Comparison of ENCODE assay signal across 1 cellular context in the genomic region with DNA sequence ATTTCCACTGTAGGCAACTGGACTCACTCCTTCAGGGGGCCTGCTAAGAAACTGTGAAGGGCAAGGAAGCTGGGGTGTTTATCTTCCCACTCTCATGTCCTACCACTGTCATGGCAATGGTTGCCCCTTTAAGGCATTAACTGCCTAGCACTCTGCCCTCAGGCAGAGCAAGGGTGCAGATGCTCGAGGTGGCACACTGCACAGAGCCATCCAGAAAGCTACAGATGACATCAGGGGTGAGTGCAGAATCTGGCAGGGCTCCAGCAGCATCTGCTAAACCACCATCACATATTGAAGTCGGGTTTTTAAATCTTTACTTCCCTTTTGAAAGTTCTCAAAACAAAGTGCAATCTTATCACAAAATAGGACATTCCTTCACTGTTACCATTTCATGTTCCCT.
TF ChIP-seq lines count a peak whose summit lies in the region.

No MANE protein-coding gene starts in this region.

TF ChIP-seq in IMR-90, 13 proteins besides CTCF, POLR2A, EP300 and RAD21 (continued from another document):
- no peak for TF ChIP-seq CEBPB (IDR thresholded peaks at IDR 0.05; ENCODE audit: low read depth, low read length)
- TF ChIP-seq MAZ (IDR thresholded peaks at IDR 0.05; ENCODE audit: borderline replicate concordance, low read depth, low read length), result no peak
- no peak for TF ChIP-seq FOS (IDR thresholded peaks at IDR 0.05; ENCODE audit: low read depth, low read length)
- TF ChIP-seq, protein P1, sequence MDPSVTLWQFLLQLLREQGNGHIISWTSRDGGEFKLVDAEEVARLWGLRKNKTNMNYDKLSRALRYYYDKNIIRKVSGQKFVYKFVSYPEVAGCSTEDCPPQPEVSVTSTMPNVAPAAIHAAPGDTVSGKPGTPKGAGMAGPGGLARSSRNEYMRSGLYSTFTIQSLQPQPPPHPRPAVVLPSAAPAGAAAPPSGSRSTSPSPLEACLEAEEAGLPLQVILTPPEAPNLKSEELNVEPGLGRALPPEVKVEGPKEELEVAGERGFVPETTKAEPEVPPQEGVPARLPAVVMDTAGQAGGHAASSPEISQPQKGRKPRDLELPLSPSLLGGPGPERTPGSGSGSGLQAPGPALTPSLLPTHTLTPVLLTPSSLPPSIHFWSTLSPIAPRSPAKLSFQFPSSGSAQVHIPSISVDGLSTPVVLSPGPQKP (IDR thresholded peaks at IDR 0.05; ENCODE audit: borderline replicate concordance, low read depth, low read length), result no peak
- TF ChIP-seq MXI1 (IDR thresholded peaks at IDR 0.05; ENCODE audit: borderline replicate concordance, low read depth, low read length), result no peak
- TF ChIP-seq SMC3 (IDR thresholded peaks at IDR 0.05; ENCODE audit: low read depth, low read length), result no peak
- no peak for TF ChIP-seq BHLHE40 (IDR thresholded peaks at IDR 0.05; ENCODE audit: low read depth, low read length)
- no peak for TF ChIP-seq MAFK (IDR thresholded peaks at IDR 0.05; ENCODE audit: low read depth, low read length)
- TF ChIP-seq CHD1 (IDR thresholded peaks at IDR 0.05; ENCODE audit: low read depth, low read length), result no peak
